Comparison of ENCODE assay signal across 22 cellular contexts in genomic region chr5:8418049-8418426, GRCh38.
"Had no signal": no experiment of that assay in that cellular context is flagged by ENCODE, and none has a peak within 500 bp of the region (broad histone marks: within the 10 kb centered on the region; RNA-seq: fewer than 3 reads in every experiment).

No MANE protein-coding gene starts in this region.

- H3K9me3 Mint-ChIP-seq: activated B cell treated with CpG ODN at 0.5 μM for 24 hours had no signal

- H3K27me3 ChIP-seq: body of pancreas, gastrocnemius medialis, right atrium auricular region, suprapubic skin, transverse colon, vagina had no signal

- H3K4me1 Mint-ChIP-seq: activated B cell treated with CpG ODN at 0.5 μM for 24 hours; activated CD4-positive, alpha-beta memory T cell treated with anti-CD3 and anti-CD28 coated beads, Interleukin-2, amount 10 ng/mL, durations not matched to agents 7 days and 5 days; stimulated activated naive CD8-positive, alpha-beta T cell treated with anti-CD3 and anti-CD28 coated beads, Interleukin-15, amount 100 ng/mL, for 72 hours had no signal

- H3K27me3 Mint-ChIP-seq: activated B cell treated with CpG ODN at 0.5 μM for 24 hours; activated CD4-positive, alpha-beta memory T cell treated with anti-CD3 and anti-CD28 coated beads, Interleukin-2, amount 10 ng/mL, durations not matched to agents 7 days and 5 days; activated T-cell treated with anti-CD3 and anti-CD28 coated beads, Interleukin-2, amount 50 U/mL, for 24 hours; effector memory CD8-positive, alpha-beta T cell; natural killer cell treated with Interleukin-12 subunit alpha and Interleukin-12 subunit beta and Interleukin-15 and Interleukin-18, amount 100 ng/mL, for 72 hours had no signal

- H3K4me3 ChIP-seq: body of pancreas, gastrocnemius medialis, right atrium auricular region, suprapubic skin, transverse colon, vagina had no signal

- H3K27ac ChIP-seq: body of pancreas, gastrocnemius medialis, right atrium auricular region, suprapubic skin, transverse colon, vagina had no signal

- H3K36me3 ChIP-seq: gastrocnemius medialis, right atrium auricular region, suprapubic skin, transverse colon, vagina had no signal

- ATAC-seq: body of pancreas; effector memory CD8-positive, alpha-beta T cell; gastrocnemius medialis; natural killer cell treated with Interleukin-12 subunit alpha and Interleukin-12 subunit beta and Interleukin-15 and Interleukin-18, amount 100 ng/mL, for 72 hours; stimulated activated naive CD8-positive, alpha-beta T cell treated with anti-CD3 and anti-CD28 coated beads, Interleukin-15, amount 100 ng/mL, for 72 hours had no signal

- H3K27ac Mint-ChIP-seq: activated B cell treated with CpG ODN at 0.5 μM for 24 hours; activated CD4-positive, alpha-beta memory T cell treated with anti-CD3 and anti-CD28 coated beads, Interleukin-2, amount 10 ng/mL, durations not matched to agents 7 days and 5 days; activated T-cell treated with anti-CD3 and anti-CD28 coated beads, Interleukin-2, amount 50 U/mL, for 24 hours; activated T-helper 2 cell treated with anti-CD3 and anti-CD28 coated beads, Interferon-gamma antibody, Interleukin-2, Interleukin-4, amounts not matched to agents 10 μg/mL and 5 μg/mL and 100 μg/mL, durations not matched to agents 14 hours and 24 hours and 36 hours; effector memory CD8-positive, alpha-beta T cell; natural killer cell treated with Interleukin-12 subunit alpha and Interleukin-12 subunit beta and Interleukin-15 and Interleukin-18, amount 100 ng/mL, for 72 hours; stimulated activated naive CD8-positive, alpha-beta T cell treated with anti-CD3 and anti-CD28 coated beads, Interleukin-15, amount 100 ng/mL, for 72 hours had no signal

- DNase-seq: activated B cell treated with CpG ODN at 0.5 μM for 24 hours; activated CD4-positive, alpha-beta memory T cell treated with anti-CD3 and anti-CD28 coated beads, Interleukin-2, amount 10 ng/mL, durations not matched to agents 7 days and 5 days; activated CD4-positive, alpha-beta T cell treated with anti-CD3 and anti-CD28 coated beads for 4 hours; activated naive CD4-positive, alpha-beta T cell treated with Interleukin-2 at 50 U/mL for 16 hours; activated T-cell treated with anti-CD3 and anti-CD28 coated beads, Interleukin-2, amount 50 U/mL, for 24 hours; body of pancreas; caudate nucleus; effector memory CD8-positive, alpha-beta T cell; erythroblast; gastrocnemius medialis; head of caudate nucleus; kidney glomerular epithelial cell; nucleus accumbens; posterior cingulate gyrus; stimulated activated CD4-positive, alpha-beta T cell treated with anti-CD3 and anti-CD28 coated beads, Interleukin-2, amount 100 ng/mL, for 24 hours; stimulated activated naive CD8-positive, alpha-beta T cell treated with anti-CD3 and anti-CD28 coated beads, Interleukin-15, amount 100 ng/mL, for 72 hours; transverse colon had no signal

- H3K4me1 ChIP-seq: gastrocnemius medialis, right atrium auricular region, suprapubic skin, transverse colon, vagina had no signal

- H3K9me3 ChIP-seq: body of pancreas, gastrocnemius medialis, right atrium auricular region, suprapubic skin, transverse colon, vagina had no signal

- H3K4me3 Mint-ChIP-seq: activated B cell treated with CpG ODN at 0.5 μM for 24 hours; activated CD4-positive, alpha-beta memory T cell treated with anti-CD3 and anti-CD28 coated beads, Interleukin-2, amount 10 ng/mL, durations not matched to agents 7 days and 5 days; activated T-cell treated with anti-CD3 and anti-CD28 coated beads, Interleukin-2, amount 50 U/mL, for 24 hours; effector memory CD8-positive, alpha-beta T cell; natural killer cell treated with Interleukin-12 subunit alpha and Interleukin-12 subunit beta and Interleukin-15 and Interleukin-18, amount 100 ng/mL, for 72 hours; stimulated activated naive CD8-positive, alpha-beta T cell treated with anti-CD3 and anti-CD28 coated beads, Interleukin-15, amount 100 ng/mL, for 72 hours had no signal
